21 cellular contexts compared by ENCODE assay signal in genomic region chr2:15727396-15728246, GRCh38.
"Had no signal": no experiment of that assay in that cellular context is flagged by ENCODE, and none has a peak within 500 bp of the region (broad histone marks: within the 10 kb centered on the region; RNA-seq: fewer than 3 reads in every experiment).

No MANE protein-coding gene starts in this region.

- H3K27ac ChIP-seq: KMS-11, SJSA1 had no signal

- H3K4me2 ChIP-seq: KMS-11, SK-N-SH had no signal

- DNase-seq: IMR-90, Kasumi-1, MM.1S, NCI-H1092 treated with DMSO at 0.1 percent for 48 hours, NCI-H1436, NCI-H187, NCI-H2029, NCI-H2081 treated with DMSO at 0.1 percent for 48 hours, NCI-H2171, NCI-H226, NCI-H446, NCI-H510A, NCI-H774, Right ventricle myocardium superior, RPMI8226, SIG-M5, SK-N-SH had no signal

- H3K9ac ChIP-seq: KMS-11, SK-N-SH had no signal

- ATAC-seq: HepG2 had no signal

- H3K36me3 ChIP-seq: SJSA1 had no signal

- H3K9me3 ChIP-seq: SJSA1, SK-N-SH had no signal

- FAIRE-seq: HepG2, RCC 7860 had no signal

- H3K4me3 ChIP-seq: SJSA1 had no signal
